In the genomic region with DNA sequence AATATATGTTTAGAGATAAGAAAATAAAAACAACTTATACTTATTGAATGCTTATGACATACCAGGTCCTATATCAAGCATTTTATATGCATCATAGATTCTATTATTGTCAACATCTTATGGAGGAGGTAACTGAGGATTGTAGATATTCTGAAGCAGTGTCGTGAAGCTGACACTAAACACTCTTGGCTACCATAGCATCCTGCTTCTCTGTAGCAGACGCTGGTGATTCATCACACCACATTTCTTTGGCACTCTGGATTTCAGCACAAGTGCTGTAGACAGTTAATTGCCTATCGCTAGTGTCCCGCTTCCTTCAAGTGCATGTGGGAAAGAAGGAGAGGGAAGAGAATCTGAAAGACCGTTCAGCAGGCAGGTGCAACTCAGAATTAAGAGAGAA, we compare ENCODE assay signal across 21 cellular contexts.
DNase-seq lines count a peak whose midpoint lies in the region; ATAC-seq, FAIRE-seq and TF ChIP-seq lines count a peak whose summit lies in the region.
"Had no signal": no experiment of that assay in that cellular context is flagged by ENCODE, and none has a peak within 500 bp of the region (broad histone marks: within the 10 kb centered on the region; RNA-seq: fewer than 3 reads in every experiment).

No MANE protein-coding gene starts in this region.

- POLR2A ChIA-PET in HepG2 (lab: Yijun Ruan, JAX): no interaction called here

- no peaks in the 10 kb centered on the region for H3K4me1 Mint-ChIP-seq in progenitor cell of endocrine pancreas (ENCODE audit: low read depth)
- H3K4me1 Mint-ChIP-seq: activated B cell treated with CpG ODN at 0.5 μM for 24 hours; activated CD4-positive, alpha-beta memory T cell treated with anti-CD3 and anti-CD28 coated beads, Interleukin-2, amount 10 ng/mL, durations not matched to agents 7 days and 5 days had no signal

- CTCF ChIA-PET in HepG2 (lab: Yijun Ruan, JAX; ENCODE audit: low intra/inter-chr PET ratio, low total read pairs): no interaction called here

- in situ Hi-C loops in HepG2 (cut with HindIII; ENCODE audit: extremely low pct_ligation_motif_present, low pct_unique_long_range_greater_than_20kb) (no loop called here), KBM-7 (cut with MboI; ENCODE audit: low pct_unique_long_range_greater_than_20kb, low sequenced_read_pairs) (no loop called here)

- no peak overlapping the region for H3K4me2 ChIP-seq in HepG2 (ENCODE audit: low read depth, low read length)
- H3K4me2 ChIP-seq: A549 had no signal

- no peak for ATAC-seq in HepG2
- no peak for ATAC-seq in right lobe of liver
- ATAC-seq in HG03354 (IDR thresholded peaks at IDR 0.05; ENCODE audit: poor library complexity, severe bottlenecking, unreplicated experiment): no peak
- no peak for ATAC-seq in GM21529 (IDR thresholded peaks at IDR 0.05; ENCODE audit: unreplicated experiment)
- ATAC-seq: A549; natural killer cell; stimulated activated effector memory CD8-positive, alpha-beta T cell treated with anti-CD3 and anti-CD28 coated beads, Interleukin-12 subunit alpha, Interleukin-12 subunit beta, amount 100 ng/mL, for 72 hours had no signal

- no peak overlapping the region for H3K9ac ChIP-seq in HepG2 (ENCODE audit: insufficient read depth, low read depth, low read length)
- H3K9ac ChIP-seq: parathyroid adenoma had no signal

- no peaks in the 10 kb centered on the region for H3K79me2 ChIP-seq in HepG2 (ENCODE audit: insufficient read depth, low read length)

- no peak for TF ChIP-seq RAD21 in HepG2 (CRISPR knock-in tag; IDR thresholded peaks at IDR 0.05)

- 97% methylated on average over 5 of the region's 5 CpGs for WGBS in HepG2 (ENCODE audit: low lambda C conversion rate)
- 84% methylated on average over 5 of the region's 5 CpGs for WGBS in right lobe of liver (ENCODE audit: insufficient coverage, low coverage, low lambda C conversion rate, missing lambda C conversion rate)

- TF ChIP-seq EP300 in HepG2 (IDR thresholded peaks at IDR 0.05; ENCODE audit: low read depth in 2 of 2, low read length in 2 of 2) (no peak), HepG2 (CRISPR knock-in tag; IDR thresholded peaks at IDR 0.05; ENCODE audit: borderline replicate concordance) (no peak)

- no peaks in the 10 kb centered on the region for H3K9me3 Mint-ChIP-seq in progenitor cell of endocrine pancreas (ENCODE audit: low read depth)
- H3K9me3 Mint-ChIP-seq: activated B cell treated with CpG ODN at 0.5 μM for 24 hours; activated CD4-positive, alpha-beta memory T cell treated with anti-CD3 and anti-CD28 coated beads, Interleukin-2, amount 10 ng/mL, durations not matched to agents 7 days and 5 days; natural killer cell; stimulated activated effector memory CD8-positive, alpha-beta T cell treated with anti-CD3 and anti-CD28 coated beads, Interleukin-12 subunit alpha, Interleukin-12 subunit beta, amount 100 ng/mL, for 72 hours had no signal

- no peak overlapping the region for H2AFZ ChIP-seq in HepG2 (ENCODE audit: low read length)
- H2AFZ ChIP-seq: parathyroid adenoma had no signal

- no TSS peak for BruUV-seq in HepG2 (replicated peaks; lab: Mats Ljungman, UMichigan)

- DNase-seq in HepG2 (ENCODE audit: low spot score): no peak
- DNase-seq in right lobe of liver: no peak
- peak; percentile 74 for DNase-seq in NCI-H446 treated with DMSO at 0.1 percent for 48 hours (lab: John Stamatoyannopoulos, UW)
- peak; percentile 27 for DNase-seq in fibroblast of the aortic adventitia (ENCODE audit: low read depth)
- DNase-seq in KBM-7: no peak
- DNase-seq in progenitor cell of endocrine pancreas (ENCODE audit: low spot score, unreplicated experiment): no peak
- DNase-seq: activated B cell treated with CpG ODN at 0.5 μM for 24 hours; activated CD4-positive, alpha-beta memory T cell treated with anti-CD3 and anti-CD28 coated beads, Interleukin-2, amount 10 ng/mL, durations not matched to agents 7 days and 5 days; activated naive CD4-positive, alpha-beta T cell; cerebellar nuclear complex; natural killer cell; NK-92 treated with Interleukin-12 subunit alpha and Interleukin-12 subunit beta, amount 100 ng/mL, for 24 hours; Peyer's patch had no signal

- peaks cover 15% of the 10 kb centered on the region for H3K4me1 ChIP-seq in HepG2 (ENCODE audit: insufficient read depth, low read length)
- peaks cover 0 to 5% (median 0%) of the 10 kb centered on the region in 4 donors for H3K4me1 ChIP-seq in right lobe of liver
- H3K4me1 ChIP-seq: A549, HAP-1, parathyroid adenoma, Peyer's patch had no signal

- H3K27me3 ChIP-seq in HepG2 (ENCODE audit: control insufficient read depth in 1 of 2, insufficient read depth in 2 of 2, low read length in 2 of 2): no peaks in the 10 kb centered on the region
- H3K27me3 ChIP-seq in right lobe of liver: no peaks in the 10 kb centered on the region
- H3K27me3 ChIP-seq: Peyer's patch had no signal

- intact Hi-C loops in HepG2 (cut with micrococcal nuclease; ENCODE audit: unreplicated experiment) (no loop called here), right lobe of liver (cut with DNase I) (no loop called here)

- no peaks in the 10 kb centered on the region for H3K27me3 Mint-ChIP-seq in progenitor cell of endocrine pancreas
- H3K27me3 Mint-ChIP-seq: activated B cell treated with CpG ODN at 0.5 μM for 24 hours; activated CD4-positive, alpha-beta memory T cell treated with anti-CD3 and anti-CD28 coated beads, Interleukin-2, amount 10 ng/mL, durations not matched to agents 7 days and 5 days had no signal

- H3K36me3 Mint-ChIP-seq in progenitor cell of endocrine pancreas (ENCODE audit: insufficient read depth): no peaks in the 10 kb centered on the region
- H3K36me3 Mint-ChIP-seq: natural killer cell; stimulated activated effector memory CD8-positive, alpha-beta T cell treated with anti-CD3 and anti-CD28 coated beads, Interleukin-12 subunit alpha, Interleukin-12 subunit beta, amount 100 ng/mL, for 72 hours had no signal

- peaks cover 11% of the 10 kb centered on the region; the same call in 1 of the 2 replicates for H4K20me1 ChIP-seq in HepG2 (ENCODE audit: insufficient read depth, low read length)

- FAIRE-seq in HepG2 (lab: Jason Lieb, UNC): no peak
- FAIRE-seq: A549 had no signal

- H3K27ac ChIP-seq in HepG2 (ENCODE audit: extremely low read length, insufficient read depth, low read length): no peak overlapping the region
- no peak overlapping the region for H3K27ac ChIP-seq in right lobe of liver
- H3K27ac ChIP-seq: A549, parathyroid adenoma, Peyer's patch, thoracic aorta had no signal

- H3K4me3 Mint-ChIP-seq in progenitor cell of endocrine pancreas (ENCODE audit: low read depth): no peak overlapping the region
- H3K4me3 Mint-ChIP-seq: activated B cell treated with CpG ODN at 0.5 μM for 24 hours; activated CD4-positive, alpha-beta memory T cell treated with anti-CD3 and anti-CD28 coated beads, Interleukin-2, amount 10 ng/mL, durations not matched to agents 7 days and 5 days; CD14-positive monocyte; natural killer cell; stimulated activated effector memory CD8-positive, alpha-beta T cell treated with anti-CD3 and anti-CD28 coated beads, Interleukin-12 subunit alpha, Interleukin-12 subunit beta, amount 100 ng/mL, for 72 hours had no signal

- no peak overlapping the region for H3K4me3 ChIP-seq in HepG2 (replicated peaks in 1 of 3; ENCODE audit: insufficient read depth in 1 of 3, low read depth in 2 of 3, low read length in 3 of 3)
- H3K4me3 ChIP-seq in right lobe of liver: no peak overlapping the region
- no peak overlapping the region for H3K4me3 ChIP-seq in fibroblast of the aortic adventitia (ENCODE audit: low read depth, low read length)
- H3K4me3 ChIP-seq: A549, HAP-1, Peyer's patch, thoracic aorta had no signal

- TF ChIP-seq CTCF in HepG2 (CRISPR knock-in tag; IDR thresholded peaks at IDR 0.05) (no peak), right lobe of liver (IDR thresholded peaks at IDR 0.05) (no peak), fibroblast of the aortic adventitia (IDR thresholded peaks at IDR 0.05; ENCODE audit: insufficient read depth, low read length) (no peak), progenitor cell of endocrine pancreas (IDR thresholded peaks at IDR 0.05; ENCODE audit: unreplicated experiment) (no peak)

- 0 out of 5 replicates have a peak, but pooled peaks cover 0 to 1% of the 10 kb centered on the region in 2 experiments for H3K36me3 ChIP-seq in HepG2 (replicated peaks in 1 of 2; ENCODE audit: control insufficient read depth in 1 of 2, insufficient read depth in 2 of 2, low read length in 2 of 2)
- H3K36me3 ChIP-seq in right lobe of liver: no peaks in the 10 kb centered on the region
- H3K36me3 ChIP-seq: HAP-1, Peyer's patch, thoracic aorta had no signal

- TF ChIP-seq POLR2A in HepG2 (IDR thresholded peaks at IDR 0.05; ENCODE audit: insufficient read depth in 1 of 2, low read depth in 2 of 2, low read length in 2 of 2): no peak
- TF ChIP-seq POLR2A in right lobe of liver (IDR thresholded peaks at IDR 0.05): no peak

- H3K27ac Mint-ChIP-seq in progenitor cell of endocrine pancreas: no peak overlapping the region
- H3K27ac Mint-ChIP-seq: activated B cell treated with CpG ODN at 0.5 μM for 24 hours; activated CD4-positive, alpha-beta memory T cell treated with anti-CD3 and anti-CD28 coated beads, Interleukin-2, amount 10 ng/mL, durations not matched to agents 7 days and 5 days; natural killer cell; stimulated activated effector memory CD8-positive, alpha-beta T cell treated with anti-CD3 and anti-CD28 coated beads, Interleukin-12 subunit alpha, Interleukin-12 subunit beta, amount 100 ng/mL, for 72 hours had no signal

- H3K9me3 ChIP-seq in HepG2 (ENCODE audit: low read length): no peaks in the 10 kb centered on the region
- H3K9me3 ChIP-seq in right lobe of liver: no peaks in the 10 kb centered on the region
- H3K9me3 ChIP-seq: A549, HAP-1, Peyer's patch, thoracic aorta had no signal

TF ChIP-seq in HepG2, 621 proteins besides CTCF, POLR2A, EP300 and RAD21 (continues in another document):
- TF ChIP-seq, protein P1, sequence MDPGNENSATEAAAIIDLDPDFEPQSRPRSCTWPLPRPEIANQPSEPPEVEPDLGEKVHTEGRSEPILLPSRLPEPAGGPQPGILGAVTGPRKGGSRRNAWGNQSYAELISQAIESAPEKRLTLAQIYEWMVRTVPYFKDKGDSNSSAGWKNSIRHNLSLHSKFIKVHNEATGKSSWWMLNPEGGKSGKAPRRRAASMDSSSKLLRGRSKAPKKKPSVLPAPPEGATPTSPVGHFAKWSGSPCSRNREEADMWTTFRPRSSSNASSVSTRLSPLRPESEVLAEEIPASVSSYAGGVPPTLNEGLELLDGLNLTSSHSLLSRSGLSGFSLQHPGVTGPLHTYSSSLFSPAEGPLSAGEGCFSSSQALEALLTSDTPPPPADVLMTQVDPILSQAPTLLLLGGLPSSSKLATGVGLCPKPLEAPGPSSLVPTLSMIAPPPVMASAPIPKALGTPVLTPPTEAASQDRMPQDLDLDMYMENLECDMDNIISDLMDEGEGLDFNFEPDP (CRISPR knock-in tag; conservative IDR thresholded peaks at IDR 0.05): 0 out of 2 replicates have a peak, but pooled peaks have one; percentile 25

Comparison
In these comparisons a context has a peak if more than half of its experiments do, and no peak if none do; other contexts are left out.
1. DNase-seq: peak in NCI-H446 treated with DMSO at 0.1 percent for 48 hours (single experiment) and fibroblast of the aortic adventitia (single experiment); none in HepG2 (single experiment), right lobe of liver (0 of 3), KBM-7 (single experiment) and progenitor cell of endocrine pancreas (single experiment).